ENCODE assay signal across 8 cellular contexts in genomic region chr2:95165371-95166064, GRCh38. TPM values are rescaled to one million over a fixed set of nuclear protein-coding genes. Genes with fewer than 3 reads are reported as not detected.
DNase-seq lines count a peak whose midpoint lies in the region; ATAC-seq and TF ChIP-seq lines count a peak whose summit lies in the region.

Gene ZNF2 (plus strand): TSS chr2:95165809. CDS start chr2:95176227, 10,418 bp downstream.

- H3K4me1 ChIP-seq in IMR-90 (ENCODE audit: control insufficient read depth, insufficient read depth, low read length), result no peaks in the 10 kb centered on the region
- peaks cover 17% of the 10 kb centered on the region for H3K4me1 ChIP-seq in OCI-LY7 (ENCODE audit: insufficient read depth, low read length, poor library complexity, severe bottlenecking)

- TF ChIP-seq CTCF in IMR-90 (conservative IDR thresholded peaks at IDR 0.05; ENCODE audit: low read depth, low read length), result no peak
- no peak for TF ChIP-seq CTCF in OCI-LY7 (conservative IDR thresholded peaks at IDR 0.05; ENCODE audit: low read length)
- peak; percentile 5 for TF ChIP-seq CTCF in epithelial cell of esophagus (IDR thresholded peaks at IDR 0.05; ENCODE audit: insufficient read depth, low read depth, low read length, missing control alignments)

- peak within 1 kb of the TSS; percentile 92 for H3K18ac ChIP-seq in IMR-90 (ENCODE audit: low read depth, low read length)

- H2BK120ac ChIP-seq in IMR-90 (ENCODE audit: low read depth, low read length), result peak within 1 kb of the TSS; percentile 97

- H3K4me2 ChIP-seq in IMR-90 (ENCODE audit: low read depth, low read length) (peak within 1 kb of the TSS; percentile 94), OCI-LY7 (ENCODE audit: low read length) (peak within 1 kb of the TSS; percentile 99)

- WGBS in IMR-90 (ENCODE audit: extremely low coverage in 2 of 2, insufficient read length in 1 of 2), 2 experiments, result 1% methylated on average over 23 of the region's 56 CpGs; no CpG with 5 or more reads in 1 of the 2 experiments

- TF ChIP-seq RAD21 in IMR-90 (IDR thresholded peaks at IDR 0.05; ENCODE audit: low read length), result no peak

- H3K79me2 ChIP-seq in OCI-LY7 (ENCODE audit: insufficient read depth, low read depth, low read length), result peaks cover 18% of the 10 kb centered on the region; the same call in 1 of the 2 replicates

- H2BK20ac ChIP-seq in IMR-90 (ENCODE audit: low read depth, low read length), result peak within 1 kb of the TSS; percentile 72

- peak within 1 kb of the TSS; percentile 95 for H3K9ac ChIP-seq in IMR-90 (ENCODE audit: low read depth, low read length)

- peak within 1 kb of the TSS; percentile 85; the same call in 1 of the 2 replicates for H2AK5ac ChIP-seq in IMR-90 (ENCODE audit: low read depth, low read length)

- H3K27ac ChIP-seq in IMR-90 (ENCODE audit: insufficient read depth, low read length) (peak within 1 kb of the TSS; percentile 97), OCI-LY7 (ENCODE audit: low read depth, low read length, poor library complexity, severe bottlenecking) (peak within 1 kb of the TSS; percentile 46)

- H3K4me3 ChIP-seq in IMR-90 (ENCODE audit: insufficient read depth, low read depth, low read length) (peak within 1 kb of the TSS; percentile 77), OCI-LY7 (ENCODE audit: low read depth, low read length, poor library complexity, severe bottlenecking) (peak within 1 kb of the TSS; percentile 97), epithelial cell of esophagus (ENCODE audit: low read length) (peak within 1 kb of the TSS; percentile 88)

- no peaks in the 10 kb centered on the region for H3K9me2 ChIP-seq in OCI-LY7 (ENCODE audit: insufficient read depth, low read length)

- H3K14ac ChIP-seq in IMR-90 (replicated peaks; ENCODE audit: low read depth, low read length), result peak within 1 kb of the TSS; percentile 99

- CTCF ChIA-PET in IMR-90 (lab: Yijun Ruan, JAX) (no interaction called here), OCI-LY7 (lab: Charles Lee; ENCODE audit: unreplicated experiment) (no interaction called here)

- BruUV-seq in IMR-90 (replicated peaks; lab: Mats Ljungman, UMichigan) (no TSS peak), OCI-LY7 (replicated peaks; lab: Mats Ljungman, UMichigan) (no TSS peak)

- peak within 1 kb of the TSS; percentile 91 for H2AK9ac ChIP-seq in IMR-90 (replicated peaks; ENCODE audit: low read depth, low read length, poor library complexity)

- H3K27me3 ChIP-seq in IMR-90 (ENCODE audit: control insufficient read depth, insufficient read depth, low read length), result no peaks in the 10 kb centered on the region

- H2BK15ac ChIP-seq in IMR-90 (ENCODE audit: low read depth, low read length), result peak within 1 kb of the TSS; percentile 99

- H2AFZ ChIP-seq in IMR-90 (replicated peaks; ENCODE audit: low read length, poor library complexity) (peak within 1 kb of the TSS; percentile 100), OCI-LY7 (ENCODE audit: low read length) (peak within 1 kb of the TSS; percentile 79)

- H3K36me3 ChIP-seq in IMR-90 (ENCODE audit: control insufficient read depth, insufficient read depth, low read length) (no peaks in the 10 kb centered on the region), OCI-LY7 (ENCODE audit: insufficient read depth, low read length) (no peaks in the 10 kb centered on the region)

- peak within 1 kb of the TSS; percentile 99 for H3K23ac ChIP-seq in IMR-90 (ENCODE audit: low read depth, low read length)

- in situ Hi-C loops in IMR-90 (cut with MboI; ENCODE audit: low sequenced_read_pairs), result no loop called here

- H4K8ac ChIP-seq in IMR-90 (ENCODE audit: low read depth in 2 of 2, low read length in 2 of 2), result peak within 1 kb of the TSS; percentile 95 to 100

- no peaks in the 10 kb centered on the region for H3K9me1 ChIP-seq in IMR-90 (ENCODE audit: insufficient read depth, low read length)

- peaks cover 19 to 24% of the 10 kb centered on the region in 2 experiments for H3K79me1 ChIP-seq in IMR-90 (ENCODE audit: low read depth in 1 of 2, low read length in 2 of 2)

- ATAC-seq in GM21529 (IDR thresholded peaks at IDR 0.05; ENCODE audit: unreplicated experiment) (peak; percentile 92), IMR-90 (ENCODE audit: low read depth) (peak; percentile 98)

- peak; percentile 93 for TF ChIP-seq POLR2A in IMR-90 (IDR thresholded peaks at IDR 0.05; ENCODE audit: low read depth, low read length)

- H4K20me1 ChIP-seq in IMR-90 (ENCODE audit: insufficient read depth, low read length), result no peaks in the 10 kb centered on the region
- H4K20me1 ChIP-seq in OCI-LY7 (ENCODE audit: insufficient read depth, low read length), result no peaks in the 10 kb centered on the region

- POLR2A ChIA-PET in IMR-90 (lab: Charles Lee; ENCODE audit: unreplicated experiment), result no interaction called here
- POLR2A ChIA-PET in OCI-LY7 (lab: Charles Lee), result interaction anchor here (0.6 to 3.5 kb wide), 11 partner anchors 11 to 1616 kb away, joined by 3 to 20 read pairs (median 3); partner anchors contain the start of genes FAHD2A, MRPS5 and ZNF892

- H3K9me3 ChIP-seq in IMR-90 (ENCODE audit: control insufficient read depth, insufficient read depth, low read length) (no peaks in the 10 kb centered on the region), OCI-LY7 (ENCODE audit: low read length) (no peaks in the 10 kb centered on the region)

- peak within 1 kb of the TSS; percentile 97 for H3K56ac ChIP-seq in IMR-90 (ENCODE audit: extremely low read depth, insufficient read depth, low read length)

- dilution Hi-C loops in IMR-90 (cut with HindIII; ENCODE audit: low sequenced_read_pairs, unreplicated experiment), result no loop called here

- peak within 1 kb of the TSS; percentile 99 for H4K91ac ChIP-seq in IMR-90 (ENCODE audit: insufficient read depth, low read depth, low read length)

- peak; percentile 94 for DNase-seq in DMS153 (lab: John Stamatoyannopoulos, UW)
- DNase-seq in IMR-90, result peak; percentile 98
- DNase-seq in OCI-LY7 (ENCODE audit: low spot score), result peak; percentile 98
- DNase-seq in activated T-cell treated with anti-CD3 and anti-CD28 coated beads for 4 hours, result peak; percentile 97
- peak; percentile 99 for DNase-seq in epithelial cell of esophagus (ENCODE audit: low read depth)
- DNase-seq in middle frontal gyrus (ENCODE audit: extremely low spot score, low spot score), result peak; percentile 98
- peak; percentile 95 to 96 for DNase-seq in stimulated activated CD8-positive, alpha-beta memory T cell treated with anti-CD3 and anti-CD28 coated beads, Interleukin-2, amount 100 ng/mL, for 1 hour (ENCODE audit: low read depth in 2 of 2)

- peak within 1 kb of the TSS; percentile 98 for H4K5ac ChIP-seq in IMR-90 (ENCODE audit: low read depth, low read length)

- peak within 1 kb of the TSS; percentile 99 for H2BK5ac ChIP-seq in IMR-90 (ENCODE audit: low read depth, low read length, poor library complexity, severe bottlenecking)

- intact Hi-C loops in IMR-90 (cut with micrococcal nuclease), result loop anchor here (5.0 kb wide), 2 partner anchors 42 to 43 kb away; partner anchors contain the start of genes MRPS5 and ZNF892
- intact Hi-C loops in OCI-LY7 (cut with micrococcal nuclease; ENCODE audit: unreplicated experiment), result loop anchor here (2.0 kb wide), 1 partner anchor 41 kb away; the partner anchor contains the start of gene ZNF892

- peak within 1 kb of the TSS; percentile 99 for H3K4ac ChIP-seq in IMR-90 (ENCODE audit: low read depth, low read length)

TF ChIP-seq in IMR-90, 13 proteins besides CTCF, POLR2A, EP300 and RAD21:
- TF ChIP-seq MXI1 (IDR thresholded peaks at IDR 0.05; ENCODE audit: borderline replicate concordance, low read depth, low read length) (0 out of 2 replicates have a peak, but pooled peaks have one; percentile 68), MAZ (IDR thresholded peaks at IDR 0.05; ENCODE audit: borderline replicate concordance, low read depth, low read length) (0 out of 2 replicates have a peak, but pooled peaks have one; percentile 5), USF2 (IDR thresholded peaks at IDR 0.05; ENCODE audit: low read depth, low read length) (peak; percentile 16), BHLHE40 (IDR thresholded peaks at IDR 0.05; ENCODE audit: low read depth, low read length) (no peak), CEBPB (IDR thresholded peaks at IDR 0.05; ENCODE audit: low read depth, low read length) (peak; percentile 43; the same call in 1 of the 2 replicates)

RNA-seq across cellular contexts. Expression of gene ZNF2, which starts in this region (rescaled TPM):
- total RNA-seq in IMR-90 (2012; rRNA removed) (7.3 and 7.8 TPM in 2 replicates), OCI-LY7 (2022) (3.4 and 3.7 TPM in 2 replicates)
- polyA plus RNA-seq in IMR-90 (2012; rRNA removed), result 1.3 and 2.7 TPM in 2 replicates
- 0.75 and 1.4 TPM in 2 replicates for polyA plus RNA-seq in IMR-90 (2012; cell fraction: cytosol; rRNA removed)
- polyA plus RNA-seq in IMR-90 (2012; cell fraction: nucleus; rRNA removed; ENCODE audit: low replicate concordance), result 1.5 and 2.9 TPM in 2 replicates
- total RNA-seq in OCI-LY7 (2014; rRNA removed; shearing (Covaris generic)), result 1.6 and 4.6 TPM in 2 replicates

Comparison
In these comparisons a context has a peak if more than half of its experiments do, and no peak if none do; other contexts are left out.
1. Peak in every context shown above with its lines: DNase-seq, ATAC-seq, H3K4me3 ChIP-seq and H3K27ac ChIP-seq.